10 cellular contexts compared by ENCODE assay signal in genomic region chr13:80180745-80181144, GRCh38.
"Had no signal": no experiment of that assay in that cellular context is flagged by ENCODE, and none has a peak within 500 bp of the region (broad histone marks: within the 10 kb centered on the region; RNA-seq: fewer than 3 reads in every experiment).

No MANE protein-coding gene starts in this region.

- H3K4me2 ChIP-seq: neural progenitor cell, SK-N-SH had no signal

- DNase-seq: activated CD4-positive, alpha-beta T cell treated with anti-CD3 and anti-CD28 coated beads, Interleukin-2, amount 50 U/mL, for 48 hours; activated CD4-positive, CD25-positive, alpha-beta regulatory T cell treated with anti-CD3 and anti-CD28 coated beads, Interleukin-2, amount 50 U/mL, for 72 hours; activated naive CD4-positive, alpha-beta T cell treated with anti-CD3 and anti-CD28 coated beads, Interleukin-2, amount 10 ng/mL, durations not matched to agents 7 days and 5 days; SK-N-SH; T-cell; T-helper 9 cell; testis had no signal

- H2AFZ ChIP-seq: neural progenitor cell had no signal

- H3K4me3 Mint-ChIP-seq: activated naive CD4-positive, alpha-beta T cell treated with anti-CD3 and anti-CD28 coated beads, Interleukin-2, amount 10 ng/mL, durations not matched to agents 7 days and 5 days; neural progenitor cell; stimulated activated naive CD8-positive, alpha-beta T cell treated with anti-CD3 and anti-CD28 coated beads, Interleukin-15, Interleukin-2, amounts not matched to agents 100 ng/mL and 50 ng/mL, for 24 hours; T-cell had no signal

- H3K27ac Mint-ChIP-seq: activated naive CD4-positive, alpha-beta T cell treated with anti-CD3 and anti-CD28 coated beads, Interleukin-2, amount 10 ng/mL, durations not matched to agents 7 days and 5 days; neural progenitor cell; stimulated activated naive CD8-positive, alpha-beta T cell treated with anti-CD3 and anti-CD28 coated beads, Interleukin-15, Interleukin-2, amounts not matched to agents 100 ng/mL and 50 ng/mL, for 24 hours; T-cell had no signal

- H3K4me1 ChIP-seq: neural progenitor cell, testis had no signal

- H3K9me3 ChIP-seq: SK-N-SH, testis had no signal

- H3K9me3 Mint-ChIP-seq: activated naive CD4-positive, alpha-beta T cell treated with anti-CD3 and anti-CD28 coated beads, Interleukin-2, amount 10 ng/mL, durations not matched to agents 7 days and 5 days; stimulated activated naive CD8-positive, alpha-beta T cell treated with anti-CD3 and anti-CD28 coated beads, Interleukin-15, Interleukin-2, amounts not matched to agents 100 ng/mL and 50 ng/mL, for 24 hours; T-cell had no signal

- H3K36me3 Mint-ChIP-seq: activated naive CD4-positive, alpha-beta T cell treated with anti-CD3 and anti-CD28 coated beads, Interleukin-2, amount 10 ng/mL, durations not matched to agents 7 days and 5 days; T-cell had no signal

- H3K27ac ChIP-seq: cardiac muscle cell, neural progenitor cell, testis had no signal

- H3K4me3 ChIP-seq: cardiac muscle cell, neural progenitor cell, testis had no signal

- H3K4me1 Mint-ChIP-seq: activated naive CD4-positive, alpha-beta T cell treated with anti-CD3 and anti-CD28 coated beads, Interleukin-2, amount 10 ng/mL, durations not matched to agents 7 days and 5 days; T-cell had no signal

- H3K9ac ChIP-seq: neural progenitor cell, SK-N-SH had no signal

- H3K27me3 Mint-ChIP-seq: activated naive CD4-positive, alpha-beta T cell treated with anti-CD3 and anti-CD28 coated beads, Interleukin-2, amount 10 ng/mL, durations not matched to agents 7 days and 5 days; stimulated activated naive CD8-positive, alpha-beta T cell treated with anti-CD3 and anti-CD28 coated beads, Interleukin-15, Interleukin-2, amounts not matched to agents 100 ng/mL and 50 ng/mL, for 24 hours; T-cell had no signal

- H3K9me2 ChIP-seq: SK-N-SH had no signal

- H3K36me3 ChIP-seq: cardiac muscle cell, neural progenitor cell had no signal

- H3K27me3 ChIP-seq: cardiac muscle cell, neural progenitor cell, testis had no signal
